In genomic region chr1:185241127-185241526, GRCh38 we compare ENCODE assay signal across 19 cellular contexts.
DNase-seq lines count a peak whose midpoint lies in the region; ATAC-seq and TF ChIP-seq lines count a peak whose summit lies in the region.
"Had no signal": no experiment of that assay in that cellular context is flagged by ENCODE, and none has a peak within 500 bp of the region (broad histone marks: within the 10 kb centered on the region; RNA-seq: fewer than 3 reads in every experiment).

No MANE protein-coding gene starts in this region.

- H3K9me3 ChIP-seq in CD8-positive, alpha-beta T cell (ENCODE audit: low read length), result no peaks in the 10 kb centered on the region
- H3K9me3 ChIP-seq in T-helper 17 cell (ENCODE audit: control insufficient read depth, low read length, poor library complexity, severe bottlenecking), result no peaks in the 10 kb centered on the region
- H3K9me3 ChIP-seq: SJSA1 had no signal

- H3K4me1 Mint-ChIP-seq in activated CD4-positive, alpha-beta memory T cell treated with anti-CD3 and anti-CD28 coated beads for 36 hours (ENCODE audit: low read depth), result peaks cover 32% of the 10 kb centered on the region
- H3K4me1 Mint-ChIP-seq in activated CD4-positive, alpha-beta memory T cell treated with anti-CD3 and anti-CD28 coated beads, Interleukin-2, amount 10 ng/mL, durations not matched to agents 7 days and 5 days, result peaks cover 18% of the 10 kb centered on the region
- H3K4me1 Mint-ChIP-seq in CD8-positive, alpha-beta T cell (ENCODE audit: low read depth), result peaks cover 26% of the 10 kb centered on the region
- H3K4me1 Mint-ChIP-seq in T-helper 17 cell, result peaks cover 23% of the 10 kb centered on the region
- H3K4me1 Mint-ChIP-seq: H9 had no signal

- no peaks in the 10 kb centered on the region for H3K36me3 Mint-ChIP-seq in activated CD4-positive, alpha-beta memory T cell treated with anti-CD3 and anti-CD28 coated beads for 36 hours
- no peaks in the 10 kb centered on the region for H3K36me3 Mint-ChIP-seq in activated CD4-positive, alpha-beta memory T cell treated with anti-CD3 and anti-CD28 coated beads, Interleukin-2, amount 10 ng/mL, durations not matched to agents 7 days and 5 days (ENCODE audit: low read depth)
- no peaks in the 10 kb centered on the region for H3K36me3 Mint-ChIP-seq in CD8-positive, alpha-beta T cell
- H3K36me3 Mint-ChIP-seq in T-helper 17 cell (ENCODE audit: low read depth), result peaks cover 3% of the 10 kb centered on the region

- H3K27ac ChIP-seq in CD8-positive, alpha-beta T cell (ENCODE audit: low read depth, low read length), result no peak overlapping the region
- H3K27ac ChIP-seq: BLaER1, SJSA1 had no signal

- H3K36me3 ChIP-seq in CD8-positive, alpha-beta T cell (ENCODE audit: insufficient read depth, low read length), result no peaks in the 10 kb centered on the region
- H3K36me3 ChIP-seq: BLaER1, SJSA1 had no signal

- no peaks in the 10 kb centered on the region for H3K27me3 Mint-ChIP-seq in activated CD4-positive, alpha-beta memory T cell treated with anti-CD3 and anti-CD28 coated beads for 36 hours
- no peaks in the 10 kb centered on the region for H3K27me3 Mint-ChIP-seq in activated CD4-positive, alpha-beta memory T cell treated with anti-CD3 and anti-CD28 coated beads, Interleukin-2, amount 10 ng/mL, durations not matched to agents 7 days and 5 days
- no peaks in the 10 kb centered on the region for H3K27me3 Mint-ChIP-seq in CD8-positive, alpha-beta T cell (ENCODE audit: low read depth)
- no peaks in the 10 kb centered on the region for H3K27me3 Mint-ChIP-seq in T-helper 17 cell

- CTCF ChIA-PET in activated CD4-positive, alpha-beta memory T cell treated with anti-CD3 and anti-CD28 coated beads for 36 hours (lab: Charles Lee), result interaction anchor here (1.3 to 1.7 kb wide), 2 partner anchors 23 to 430 kb away, joined by 3 to 4 read pairs; no protein-coding TSS in a partner anchor
- CTCF ChIA-PET in activated CD4-positive, alpha-beta memory T cell treated with anti-CD3 and anti-CD28 coated beads, Interleukin-2, amount 10 ng/mL, durations not matched to agents 7 days and 5 days (lab: Charles Lee), result interaction anchor here (1.5 kb wide), 1 partner anchor 355 kb away, joined by 4 read pairs; no protein-coding TSS in a partner anchor
- CTCF ChIA-PET in CD8-positive, alpha-beta T cell (lab: Charles Lee), result interaction anchor here (4.2 to 4.4 kb wide), 2 partner anchors 8 to 76 kb away, joined by 20 to 39 read pairs; partner anchors contain the start of gene IVNS1ABP

- no peak overlapping the region for H3K4me3 ChIP-seq in CD8-positive, alpha-beta T cell (ENCODE audit: low read depth, low read length)
- H3K4me3 ChIP-seq: BLaER1, SJSA1 had no signal

- H3K9me3 Mint-ChIP-seq in activated CD4-positive, alpha-beta memory T cell treated with anti-CD3 and anti-CD28 coated beads for 36 hours, result peaks cover 7% of the 10 kb centered on the region
- H3K9me3 Mint-ChIP-seq in activated CD4-positive, alpha-beta memory T cell treated with anti-CD3 and anti-CD28 coated beads, Interleukin-2, amount 10 ng/mL, durations not matched to agents 7 days and 5 days, result peaks cover 2% of the 10 kb centered on the region
- H3K9me3 Mint-ChIP-seq in CD8-positive, alpha-beta T cell, result peaks cover 2% of the 10 kb centered on the region

- no peak for TF ChIP-seq CTCF in CD8-positive, alpha-beta T cell (IDR thresholded peaks at IDR 0.05)

- no peaks in the 10 kb centered on the region for H3K27me3 ChIP-seq in CD8-positive, alpha-beta T cell (ENCODE audit: insufficient read depth, low read length)
- H3K27me3 ChIP-seq: BLaER1, SJSA1 had no signal

- H3K27ac Mint-ChIP-seq in activated CD4-positive, alpha-beta memory T cell treated with anti-CD3 and anti-CD28 coated beads for 36 hours, result peak overlapping the region; percentile 54
- no peak overlapping the region for H3K27ac Mint-ChIP-seq in activated CD4-positive, alpha-beta memory T cell treated with anti-CD3 and anti-CD28 coated beads, Interleukin-2, amount 10 ng/mL, durations not matched to agents 7 days and 5 days
- H3K27ac Mint-ChIP-seq in CD8-positive, alpha-beta T cell, result peak overlapping the region; percentile 60
- peak overlapping the region; percentile 89 for H3K27ac Mint-ChIP-seq in T-helper 17 cell
- H3K27ac Mint-ChIP-seq: H9 had no signal

- POLR2A ChIA-PET in activated CD4-positive, alpha-beta memory T cell treated with anti-CD3 and anti-CD28 coated beads for 36 hours (lab: Charles Lee), result no interaction called here
- POLR2A ChIA-PET in activated CD4-positive, alpha-beta memory T cell treated with anti-CD3 and anti-CD28 coated beads, Interleukin-2, amount 10 ng/mL, durations not matched to agents 7 days and 5 days (lab: Charles Lee), result interaction anchor here (0.7 to 3.5 kb wide), 2 partner anchors 60 to 75 kb away, joined by 3 to 29 read pairs; partner anchors contain the start of gene IVNS1ABP
- POLR2A ChIA-PET in CD8-positive, alpha-beta T cell (lab: Charles Lee), result interaction anchor here (0.6 to 0.9 kb wide), 2 partner anchors 21 to 39 kb away, joined by 3 read pairs; no protein-coding TSS in a partner anchor

- intact Hi-C loops in activated CD4-positive, alpha-beta memory T cell treated with anti-CD3 and anti-CD28 coated beads for 36 hours (cut with micrococcal nuclease), result loop anchor here (5.0 kb wide), 1 partner anchor 41 kb away; no protein-coding TSS in a partner anchor
- intact Hi-C loops in CD8-positive, alpha-beta T cell (cut with DNase I, micrococcal nuclease), result loop anchor here in 1 of 2 experiments (2.0 kb wide), 1 partner anchor 40 kb away; no protein-coding TSS in a partner anchor

- H3K4me3 Mint-ChIP-seq in activated CD4-positive, alpha-beta memory T cell treated with anti-CD3 and anti-CD28 coated beads for 36 hours, result no peak overlapping the region
- H3K4me3 Mint-ChIP-seq in activated CD4-positive, alpha-beta memory T cell treated with anti-CD3 and anti-CD28 coated beads, Interleukin-2, amount 10 ng/mL, durations not matched to agents 7 days and 5 days, result no peak overlapping the region
- H3K4me3 Mint-ChIP-seq in CD8-positive, alpha-beta T cell, result no peak overlapping the region
- H3K4me3 Mint-ChIP-seq in T-helper 17 cell, result peak overlapping the region; percentile 53
- H3K4me3 Mint-ChIP-seq: H9 had no signal

- no peak for DNase-seq in activated CD4-positive, alpha-beta memory T cell treated with anti-CD3 and anti-CD28 coated beads for 36 hours
- DNase-seq in activated CD4-positive, alpha-beta memory T cell treated with anti-CD3 and anti-CD28 coated beads, Interleukin-2, amount 10 ng/mL, durations not matched to agents 7 days and 5 days, result no peak
- no peak for DNase-seq in CD8-positive, alpha-beta T cell
- DNase-seq in T-helper 17 cell (no peak), left kidney (ENCODE audit: low read depth, low spot score) (peak; percentile 21), hippocampal formation (lab: John Stamatoyannopoulos, UW) (no peak)
- no peak for DNase-seq in effector CD8-positive, alpha-beta T cell (lab: John Stamatoyannopoulos, UW)
- DNase-seq: Caco-2, EL, H9, IMR-90, NCI-H1105, NCI-H1694, NCI-H2107, NCI-H446, NCI-H748 treated with DMSO at 0.1 percent for 48 hours had no signal

- peaks cover 3% of the 10 kb centered on the region for H3K4me1 ChIP-seq in CD8-positive, alpha-beta T cell (ENCODE audit: insufficient read depth, low read length)
- H3K4me1 ChIP-seq: BLaER1 had no signal

- ATAC-seq in CD8-positive, alpha-beta T cell, result peak; percentile 36
- ATAC-seq in T-helper 17 cell, result peak; percentile 85
- ATAC-seq in GM18511 (IDR thresholded peaks at IDR 0.05; ENCODE audit: unreplicated experiment), result no peak
